Comparison of ENCODE assay signal across 26 cellular contexts in genomic region chr5:37667430-37667829, GRCh38.
DNase-seq lines count a peak whose midpoint lies in the region; ATAC-seq and TF ChIP-seq lines count a peak whose summit lies in the region.
"Had no signal": no experiment of that assay in that cellular context is flagged by ENCODE, and none has a peak within 500 bp of the region (broad histone marks: within the 10 kb centered on the region; RNA-seq: fewer than 3 reads in every experiment).

No MANE protein-coding gene starts in this region.

- H3K4me3 ChIP-seq in A673 (ENCODE audit: low read depth, low read length, poor library complexity, severe bottlenecking) (no peak overlapping the region), Panc1 (ENCODE audit: low read depth in 2 of 2, low read length in 2 of 2) (no peak overlapping the region), hepatocyte (no peak overlapping the region), sigmoid colon (no peak overlapping the region), endodermal cell (ENCODE audit: low read length) (no peak overlapping the region)
- H3K4me3 ChIP-seq: GM12878, Peyer's patch had no signal

- no TSS peak for BruUV-seq in A673 (replicated peaks; lab: Mats Ljungman, UMichigan)
- no TSS peak for BruUV-seq in Panc1 (replicated peaks; lab: Mats Ljungman, UMichigan)

- no peaks in the 10 kb centered on the region for H3K27me3 Mint-ChIP-seq in endodermal cell (ENCODE audit: insufficient read depth)
- H3K27me3 Mint-ChIP-seq: B cell had no signal

- H3K27ac Mint-ChIP-seq in endodermal cell: no peak overlapping the region
- H3K27ac Mint-ChIP-seq: B cell; CD8-positive, alpha-beta T cell had no signal

- H3K4me1 Mint-ChIP-seq in endodermal cell: peaks cover 9% of the 10 kb centered on the region

- no peak for TF ChIP-seq EP300 in sigmoid colon (IDR thresholded peaks at IDR 0.05)

- peaks cover 5% of the 10 kb centered on the region for H3K9me3 ChIP-seq in A673 (ENCODE audit: low read depth, low read length, poor library complexity, severe bottlenecking)
- no peaks in the 10 kb centered on the region for H3K9me3 ChIP-seq in Panc1 (ENCODE audit: control insufficient read depth, insufficient read depth, low read depth, low read length)
- H3K9me3 ChIP-seq in hepatocyte (ENCODE audit: low read depth): no peaks in the 10 kb centered on the region
- no peaks in the 10 kb centered on the region for H3K9me3 ChIP-seq in sigmoid colon
- H3K9me3 ChIP-seq in endodermal cell (ENCODE audit: control insufficient read depth, low read length): peaks cover 4% of the 10 kb centered on the region
- H3K9me3 ChIP-seq: Caco-2, Peyer's patch, SK-N-SH had no signal

- ATAC-seq in Panc1: no peak
- no peak for ATAC-seq in GM19023 (IDR thresholded peaks at IDR 0.05; ENCODE audit: unreplicated experiment)
- no peak for ATAC-seq in HG03442 (IDR thresholded peaks at IDR 0.05; ENCODE audit: unreplicated experiment)
- ATAC-seq: CD8-positive, alpha-beta T cell; GM12878 had no signal

- no peaks in the 10 kb centered on the region for H3K9me3 Mint-ChIP-seq in endodermal cell
- H3K9me3 Mint-ChIP-seq: CD8-positive, alpha-beta T cell had no signal

- CTCF ChIA-PET in A673 (lab: Charles Lee): no interaction called here
- CTCF ChIA-PET in Panc1 (lab: Charles Lee): interaction anchor here (0.6 kb wide), 1 partner anchor 289 kb away, joined by 5 read pairs; no protein-coding TSS in a partner anchor

- in situ Hi-C loops in Panc1 (cut with HindIII; ENCODE audit: low pct_unique_long_range_greater_than_20kb, low sequenced_read_pairs): no loop called here

- H3K36me3 Mint-ChIP-seq in endodermal cell (ENCODE audit: low read depth): no peaks in the 10 kb centered on the region

- H3K4me2 ChIP-seq in hepatocyte: no peak overlapping the region

- H3K27ac ChIP-seq in A673 (ENCODE audit: low read depth, low read length, poor library complexity, severe bottlenecking): peak overlapping the region; percentile 2
- H3K27ac ChIP-seq in Panc1 (ENCODE audit: low read length): peak overlapping the region; percentile 63
- H3K27ac ChIP-seq in hepatocyte: peak overlapping the region; percentile 64
- H3K27ac ChIP-seq in sigmoid colon: peak overlapping the region in 3 of 4 donors; percentile 71 to 85 (median 84)
- H3K27ac ChIP-seq in endodermal cell (ENCODE audit: low read depth, low read length): no peak overlapping the region
- H3K27ac ChIP-seq: C4-2B had no signal

- no peaks in the 10 kb centered on the region for H3K9me2 ChIP-seq in hepatocyte (replicated peaks; ENCODE audit: insufficient read depth)
- H3K9me2 ChIP-seq: SK-N-SH had no signal

- no peak overlapping the region for H2AFZ ChIP-seq in hepatocyte

- no peak for DNase-seq in A673 (ENCODE audit: low spot score)
- no peak for DNase-seq in Panc1 (ENCODE audit: low read depth, low spot score)
- no peak for DNase-seq in hepatocyte (ENCODE audit: low spot score)
- no peak for DNase-seq in sigmoid colon
- DNase-seq in endodermal cell: no peak
- DNase-seq in DMS 273 (lab: John Stamatoyannopoulos, UW; ENCODE audit: unreplicated experiment): no peak
- DNase-seq: Caco-2; CD8-positive, alpha-beta T cell; DMS 273 treated with DMSO at 0.1 percent for 48 hours; EL; GDM1; Kasumi-1; MV-4-11; NCI-H1105; NCI-H146; NCI-H2029; NCI-H526 treated with DMSO at 0.1 percent for 48 hours; Peyer's patch; SHP77 treated with DMSO at 0.1 percent for 48 hours; SK-N-SH; SW 1271 had no signal

- intact Hi-C loops in A673 (cut with micrococcal nuclease; ENCODE audit: unreplicated experiment): loop anchor here (10.0 kb wide), 3 partner anchors 63 to 527 kb away; no protein-coding TSS in a partner anchor
- intact Hi-C loops in Panc1 (cut with micrococcal nuclease; ENCODE audit: unreplicated experiment): no loop called here
- intact Hi-C loops in sigmoid colon (cut with DNase I): loop anchor here (5.0 kb wide), 2 partner anchors 50 to 170 kb away; no protein-coding TSS in a partner anchor

- no peak overlapping the region for H3K4me3 Mint-ChIP-seq in endodermal cell
- H3K4me3 Mint-ChIP-seq: B cell; CD8-positive, alpha-beta T cell had no signal

- H4K20me1 ChIP-seq in hepatocyte (ENCODE audit: insufficient read depth, poor library complexity, severe bottlenecking): no peaks in the 10 kb centered on the region

- POLR2A ChIA-PET in A673 (lab: Charles Lee; ENCODE audit: low non-redundant PET) (no interaction called here), Panc1 (lab: Charles Lee) (no interaction called here)

- H3K27me3 ChIP-seq in A673 (replicated peaks; ENCODE audit: insufficient read depth, low read depth, low read length, poor library complexity) (no peaks in the 10 kb centered on the region), Panc1 (ENCODE audit: control insufficient read depth, insufficient read depth, low read length) (no peaks in the 10 kb centered on the region), hepatocyte (no peaks in the 10 kb centered on the region), sigmoid colon (no peaks in the 10 kb centered on the region), endodermal cell (ENCODE audit: control insufficient read depth, insufficient read depth, low read length, poor library complexity, severe bottlenecking) (no peaks in the 10 kb centered on the region)
- H3K27me3 ChIP-seq: Peyer's patch had no signal

- H3K36me3 ChIP-seq in A673 (ENCODE audit: insufficient read depth, low read length, poor library complexity, severe bottlenecking) (no peaks in the 10 kb centered on the region), Panc1 (ENCODE audit: control insufficient read depth, insufficient read depth, low read length) (no peaks in the 10 kb centered on the region; the same call in 1 of the 2 replicates), hepatocyte (replicated peaks; ENCODE audit: insufficient read depth, low read depth) (no peaks in the 10 kb centered on the region), sigmoid colon (no peaks in the 10 kb centered on the region), endodermal cell (ENCODE audit: control insufficient read depth, insufficient read depth, low read length) (no peaks in the 10 kb centered on the region)
- H3K36me3 ChIP-seq: Peyer's patch had no signal

- H3K79me2 ChIP-seq in hepatocyte: no peaks in the 10 kb centered on the region

- H3K4me1 ChIP-seq in A673 (ENCODE audit: insufficient read depth, low read length, poor library complexity, severe bottlenecking) (peaks cover 40% of the 10 kb centered on the region), Panc1 (ENCODE audit: control insufficient read depth, insufficient read depth, low read length) (peaks cover 19% of the 10 kb centered on the region), hepatocyte (ENCODE audit: insufficient read depth) (peaks cover 19% of the 10 kb centered on the region), sigmoid colon (peaks cover 0 to 77% (median 56%) of the 10 kb centered on the region in 4 donors), endodermal cell (ENCODE audit: control insufficient read depth, insufficient read depth, low read length) (no peaks in the 10 kb centered on the region)

- TF ChIP-seq POLR2A in sigmoid colon (IDR thresholded peaks at IDR 0.05): no peak

- no peak for TF ChIP-seq CTCF in A673 (conservative IDR thresholded peaks at IDR 0.05; ENCODE audit: low read depth, low read length)
- TF ChIP-seq CTCF in Panc1 (IDR thresholded peaks at IDR 0.05): no peak
- no peak for TF ChIP-seq CTCF in hepatocyte (IDR thresholded peaks at IDR 0.05; ENCODE audit: poor library complexity)
- TF ChIP-seq CTCF in sigmoid colon (IDR thresholded peaks at IDR 0.05): no peak
- no peak for TF ChIP-seq CTCF in endodermal cell (conservative IDR thresholded peaks at IDR 0.05)

- H3K9ac ChIP-seq in endodermal cell (ENCODE audit: extremely low read depth, low read length, poor library complexity, severe bottlenecking): no peak overlapping the region
- H3K9ac ChIP-seq: SK-N-SH had no signal
